8 cellular contexts compared by ENCODE assay signal in genomic region chr15:72685925-72686794, GRCh38. TPM values are rescaled to one million over a fixed set of nuclear protein-coding genes. Genes with fewer than 3 reads are reported as not detected.
DNase-seq lines count a peak whose midpoint lies in the region; ATAC-seq and TF ChIP-seq lines count a peak whose summit lies in the region.

Gene BBS4 (plus strand): TSS chr15:72686207. CDS start chr15:72686228, 21 bp downstream.
Gene HIGD2B (minus strand): TSS chr15:72686182. CDS start chr15:72676374, 9,808 bp downstream.

- intact Hi-C loops in A673 (cut with micrococcal nuclease; ENCODE audit: unreplicated experiment) (no loop called here), right lobe of liver (cut with DNase I) (no loop called here)

- CTCF ChIA-PET in A673 (lab: Charles Lee) = no interaction called here

- TF ChIP-seq POLR2A in GM19193 (IDR thresholded peaks at IDR 0.05; ENCODE audit: extremely low read depth, insufficient read depth, insufficient read length) (peak; percentile 89), right lobe of liver (IDR thresholded peaks at IDR 0.05) (peak; percentile 82)

- BruUV-seq in A673 (replicated peaks; lab: Mats Ljungman, UMichigan) = TSS peak; percentile 93

- H3K27me3 ChIP-seq in A673 (replicated peaks; ENCODE audit: insufficient read depth, low read depth, low read length, poor library complexity) (no peaks in the 10 kb centered on the region), right lobe of liver (no peaks in the 10 kb centered on the region)

- DNase-seq in A673 (ENCODE audit: low spot score) (peak; percentile 97), dedifferentiated amniotic fluid mesenchymal stem cell (ENCODE audit: extremely low spot score) (peak; percentile 90), right lobe of liver (peak; percentile 88 to 93 (median 91)), Kasumi-1 (lab: John Stamatoyannopoulos, UW) (no peak)
- peak; percentile 85 for DNase-seq in activated CD4-positive, CD25-positive, alpha-beta regulatory T cell treated with anti-CD3 and anti-CD28 coated beads, Interleukin-2, amount 50 U/mL, for 72 hours
- DNase-seq in stimulated activated CD4-positive, alpha-beta T cell treated with anti-CD3 and anti-CD28 coated beads, TNF-alpha, amount 100 ng/mL, for 24 hours (ENCODE audit: low read depth in 3 of 3) = peak; percentile 71 to 86 (median 74)

- H3K27ac ChIP-seq in A673 (ENCODE audit: low read depth, low read length, poor library complexity, severe bottlenecking) (peak within 1 kb of the TSS; percentile 89), right lobe of liver (peak within 1 kb of the TSS; percentile 79 to 87 (median 83))

- H3K9me3 ChIP-seq in A673 (ENCODE audit: low read depth, low read length, poor library complexity, severe bottlenecking) (no peaks in the 10 kb centered on the region), right lobe of liver (no peaks in the 10 kb centered on the region)

- POLR2A ChIA-PET in A673 (lab: Charles Lee; ENCODE audit: low non-redundant PET) = no interaction called here

- WGBS in right lobe of liver (ENCODE audit: insufficient coverage, low coverage, low lambda C conversion rate, missing lambda C conversion rate) = 0% methylated on average over 31 of the region's 49 CpGs

- H3K36me3 ChIP-seq in A673 (ENCODE audit: insufficient read depth, low read length, poor library complexity, severe bottlenecking) (no peaks in the 10 kb centered on the region), right lobe of liver (no peaks in the 10 kb centered on the region)

- TF ChIP-seq CTCF in A673 (conservative IDR thresholded peaks at IDR 0.05; ENCODE audit: low read depth, low read length) (no peak), right lobe of liver (IDR thresholded peaks at IDR 0.05) (no peak)

- H3K4me1 ChIP-seq in A673 (ENCODE audit: insufficient read depth, low read length, poor library complexity, severe bottlenecking) (no peaks in the 10 kb centered on the region), right lobe of liver (peaks cover 0 to 6% (median 0%) of the 10 kb centered on the region in 4 donors)

- ATAC-seq in HG03432 (IDR thresholded peaks at IDR 0.05; ENCODE audit: unreplicated experiment) (peak; percentile 97), right lobe of liver (peak; percentile 95 to 97 (median 96))

- H3K4me3 ChIP-seq in A673 (ENCODE audit: low read depth, low read length, poor library complexity, severe bottlenecking) (peak within 1 kb of the TSS; percentile 59), right lobe of liver (peak within 1 kb of the TSS; percentile 71 to 81 (median 80))

RNA-seq across cellular contexts. Expression of gene BBS4, which starts in this region (rescaled TPM):
- 22.9 and 27.8 TPM in 2 replicates for total RNA-seq in A673 (2021)
- total RNA-seq in right lobe of liver = 10 to 100 TPM in 3 of 6 experiments, 1 to 10 TPM in 3; 6.0 to 24.1 (median 9.5) TPM

RNA-seq across cellular contexts. Expression of gene HIGD2B, which starts in this region (rescaled TPM):
- total RNA-seq in A673 (2021) = not detected in 2 replicates
- total RNA-seq in right lobe of liver = under 1 TPM in 1 of 6 experiments, not detected in 5; 0.24 TPM

Comparison
In these comparisons a context has a peak if more than half of its experiments do, and no peak if none do; other contexts are left out.
1. DNase-seq: peak in A673 (single experiment), activated CD4-positive, CD25-positive, alpha-beta regulatory T cell treated with anti-CD3 and anti-CD28 coated beads, Interleukin-2, amount 50 U/mL, for 72 hours (single experiment), dedifferentiated amniotic fluid mesenchymal stem cell (single experiment), right lobe of liver (3 of 3) and stimulated activated CD4-positive, alpha-beta T cell treated with anti-CD3 and anti-CD28 coated beads, TNF-alpha, amount 100 ng/mL, for 24 hours (3 of 3); none in Kasumi-1 (0 of 2).